ENCODE assay signal across 25 cellular contexts in the genomic region with DNA sequence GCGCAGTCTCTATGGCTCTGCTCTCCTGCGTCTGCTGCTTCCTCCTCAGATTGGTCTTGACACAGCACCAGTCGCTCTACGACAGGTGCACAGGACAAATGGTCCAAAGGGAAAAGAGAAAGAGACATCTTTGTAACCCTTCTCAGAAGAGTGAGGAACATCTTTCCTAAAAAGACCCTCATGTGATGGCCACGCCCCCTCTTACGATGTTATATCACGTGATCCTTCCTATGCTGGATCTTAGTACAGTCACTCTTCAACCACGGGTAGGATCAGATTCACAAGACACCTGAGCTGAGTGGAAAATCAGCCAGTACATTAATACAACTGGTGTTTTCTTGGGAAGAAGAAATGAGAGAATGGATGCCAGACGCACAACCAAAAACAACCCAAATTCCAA.
"Had no signal": no experiment of that assay in that cellular context is flagged by ENCODE, and none has a peak within 500 bp of the region (broad histone marks: within the 10 kb centered on the region; RNA-seq: fewer than 3 reads in every experiment).

No MANE protein-coding gene starts in this region.

- H3K4me1 Mint-ChIP-seq: endodermal cell, mesothelial cell of epicardium, naive B cell had no signal

- ATAC-seq: effector memory CD8-positive, alpha-beta T cell; esophagus mucosa; foreskin keratinocyte; gastroesophageal sphincter; heart left ventricle; left cardiac atrium; left lung; left ventricle myocardium superior; lower lobe of right lung; mucosa of descending colon had no signal

- H3K36me3 Mint-ChIP-seq: mesothelial cell of epicardium, naive B cell had no signal

- H3K9me3 Mint-ChIP-seq: dendritic cell treated with granulocyte-macrophage colony-stimulating factor and Interleukin-4, amounts not matched to agents 40 ng/mL and 50 ng/mL, for 4 days; effector memory CD8-positive, alpha-beta T cell; endodermal cell had no signal

- H3K27me3 Mint-ChIP-seq: dendritic cell treated with granulocyte-macrophage colony-stimulating factor and Interleukin-4, amounts not matched to agents 40 ng/mL and 50 ng/mL, for 4 days had no signal

- H3K36me3 ChIP-seq: colonic mucosa, gastroesophageal sphincter, heart left ventricle, left lung, lower lobe of right lung had no signal

- H3K27ac Mint-ChIP-seq: dendritic cell treated with granulocyte-macrophage colony-stimulating factor and Interleukin-4, amounts not matched to agents 40 ng/mL and 50 ng/mL, for 4 days; effector memory CD8-positive, alpha-beta T cell; endodermal cell; mesothelial cell of epicardium had no signal

- H3K27ac ChIP-seq: colonic mucosa, epithelial cell of prostate, foreskin keratinocyte, gastroesophageal sphincter, heart left ventricle, left lung, lower lobe of right lung had no signal

- FAIRE-seq: endometrium, frontal cortex, islet of Langerhans, keratinocyte had no signal

- H3K4me1 ChIP-seq: colonic mucosa, foreskin keratinocyte, gastroesophageal sphincter, left lung, lower lobe of right lung had no signal

- H3K4me3 ChIP-seq: colonic mucosa, gastroesophageal sphincter, heart left ventricle, left lung, lower lobe of right lung, mucosa of descending colon had no signal

- H3K4me3 Mint-ChIP-seq: dendritic cell treated with granulocyte-macrophage colony-stimulating factor and Interleukin-4, amounts not matched to agents 40 ng/mL and 50 ng/mL, for 4 days; effector memory CD8-positive, alpha-beta T cell; endodermal cell; mesothelial cell of epicardium; naive B cell had no signal

- H3K9me3 ChIP-seq: colonic mucosa, gastroesophageal sphincter, heart left ventricle, left lung, lower lobe of right lung, mucosa of descending colon had no signal

- DNase-seq: colonic mucosa; cortex of kidney; effector CD8-positive, alpha-beta T cell; effector memory CD8-positive, alpha-beta T cell; endodermal cell; erythroblast; foreskin keratinocyte; heart left ventricle; hippocampal formation; left cardiac atrium; left lung; left ventricle myocardium superior; lower lobe of right lung; mesenchymal stem cell; mucosa of descending colon; naive B cell had no signal

- H3K27me3 ChIP-seq: colonic mucosa, foreskin keratinocyte, gastroesophageal sphincter, heart left ventricle, left lung had no signal
